Comparison of ENCODE assay signal across 24 cellular contexts in genomic region chr2:2000018-2000733, GRCh38.
"Had no signal": no experiment of that assay in that cellular context is flagged by ENCODE, and none has a peak within 500 bp of the region (broad histone marks: within the 10 kb centered on the region; RNA-seq: fewer than 3 reads in every experiment).

No MANE protein-coding gene starts in this region.

- ATAC-seq: activated CD8-positive, alpha-beta T cell treated with anti-CD3 and anti-CD28 coated beads, Interleukin-2, amount 10 ng/mL, durations not matched to agents 7 days and 5 days had no signal

- H3K4me3 ChIP-seq: ascending aorta, cardiac muscle cell, SK-N-MC had no signal

- H3K27ac Mint-ChIP-seq: activated CD4-positive, alpha-beta T cell treated with anti-CD3 and anti-CD28 coated beads, Interleukin-2, amount 10 ng/mL, durations not matched to agents 24 days and 14 days; activated CD8-positive, alpha-beta T cell treated with anti-CD3 and anti-CD28 coated beads, Interleukin-2, amount 10 ng/mL, durations not matched to agents 7 days and 5 days; activated naive CD4-positive, alpha-beta T cell treated with anti-CD3 and anti-CD28 coated beads, Interleukin-2, amount 50 U/mL, for 24 hours; activated naive CD8-positive, alpha-beta T cell treated with anti-CD3 and anti-CD28 coated beads, Interleukin-2, amount 10 ng/mL, durations not matched to agents 7 days and 5 days; activated T-cell treated with anti-CD3 and anti-CD28 coated beads, Interleukin-2, amount 50 U/mL, for 24 hours; activated T-helper 2 cell treated with anti-CD3 and anti-CD28 coated beads, Interferon-gamma antibody, Interleukin-2, Interleukin-4, amounts not matched to agents 10 μg/mL and 5 μg/mL and 100 μg/mL, durations not matched to agents 14 hours and 24 hours and 36 hours had no signal

- H3K27me3 ChIP-seq: ascending aorta, cardiac muscle cell had no signal

- H3K4me1 ChIP-seq: ascending aorta had no signal

- H3K27ac ChIP-seq: ascending aorta, cardiac muscle cell, SK-N-MC had no signal

- H3K9me3 ChIP-seq: ascending aorta had no signal

- H3K36me3 ChIP-seq: ascending aorta, cardiac muscle cell had no signal

- H3K36me3 Mint-ChIP-seq: activated naive CD4-positive, alpha-beta T cell treated with anti-CD3 and anti-CD28 coated beads, Interleukin-2, amount 50 U/mL, for 24 hours; activated naive CD8-positive, alpha-beta T cell treated with anti-CD3 and anti-CD28 coated beads, Interleukin-2, amount 10 ng/mL, durations not matched to agents 7 days and 5 days had no signal

- H3K4me3 Mint-ChIP-seq: activated CD4-positive, alpha-beta T cell treated with anti-CD3 and anti-CD28 coated beads, Interleukin-2, amount 10 ng/mL, durations not matched to agents 24 days and 14 days; activated CD8-positive, alpha-beta T cell treated with anti-CD3 and anti-CD28 coated beads, Interleukin-2, amount 10 ng/mL, durations not matched to agents 7 days and 5 days; activated naive CD4-positive, alpha-beta T cell treated with anti-CD3 and anti-CD28 coated beads, Interleukin-2, amount 50 U/mL, for 24 hours; activated naive CD8-positive, alpha-beta T cell treated with anti-CD3 and anti-CD28 coated beads, Interleukin-2, amount 10 ng/mL, durations not matched to agents 7 days and 5 days; activated T-cell treated with anti-CD3 and anti-CD28 coated beads, Interleukin-2, amount 50 U/mL, for 24 hours; central memory CD8-positive, alpha-beta T cell had no signal

- H3K9me3 Mint-ChIP-seq: activated naive CD4-positive, alpha-beta T cell treated with anti-CD3 and anti-CD28 coated beads, Interleukin-2, amount 50 U/mL, for 24 hours; activated naive CD8-positive, alpha-beta T cell treated with anti-CD3 and anti-CD28 coated beads, Interleukin-2, amount 10 ng/mL, durations not matched to agents 7 days and 5 days; activated T-cell treated with anti-CD3 and anti-CD28 coated beads, Interleukin-2, amount 50 U/mL, for 24 hours; activated T-helper 2 cell treated with anti-CD3 and anti-CD28 coated beads, Interferon-gamma antibody, Interleukin-2, Interleukin-4, amounts not matched to agents 10 μg/mL and 5 μg/mL and 100 μg/mL, durations not matched to agents 14 hours and 24 hours and 36 hours had no signal

- DNase-seq: activated CD4-positive, alpha-beta T cell treated with anti-CD3 and anti-CD28 coated beads, Interleukin-2, amount 10 ng/mL, durations not matched to agents 24 days and 14 days; activated CD4-positive, alpha-beta T cell treated with anti-CD3 and anti-CD28 coated beads, Interleukin-2, amount 50 U/mL, for 48 hours; activated CD8-positive, alpha-beta T cell treated with anti-CD3 and anti-CD28 coated beads, Interleukin-2, amount 10 ng/mL, durations not matched to agents 7 days and 5 days; activated gamma-delta T cell; activated naive CD4-positive, alpha-beta T cell treated with Interleukin-2 at 50 U/mL for 16 hours; activated naive CD8-positive, alpha-beta T cell treated with anti-CD3 and anti-CD28 coated beads, Interleukin-2, amount 10 ng/mL, durations not matched to agents 7 days and 5 days; activated T-cell treated with anti-CD3 and anti-CD28 coated beads, Interleukin-2, amount 50 U/mL, for 24 hours; amygdala; Karpas-422; NCI-H1105; NCI-H1417 treated with DMSO at 0.1 percent for 48 hours; NCI-H187 treated with DMSO at 0.1 percent for 48 hours; NCI-H2081; NCI-H345; NCI-H524 treated with DMSO at 0.1 percent for 48 hours; OCI-M1; Right ventricle myocardium superior; T1000 had no signal
